Comparison of ENCODE assay signal across 1 cellular context in the genomic region with DNA sequence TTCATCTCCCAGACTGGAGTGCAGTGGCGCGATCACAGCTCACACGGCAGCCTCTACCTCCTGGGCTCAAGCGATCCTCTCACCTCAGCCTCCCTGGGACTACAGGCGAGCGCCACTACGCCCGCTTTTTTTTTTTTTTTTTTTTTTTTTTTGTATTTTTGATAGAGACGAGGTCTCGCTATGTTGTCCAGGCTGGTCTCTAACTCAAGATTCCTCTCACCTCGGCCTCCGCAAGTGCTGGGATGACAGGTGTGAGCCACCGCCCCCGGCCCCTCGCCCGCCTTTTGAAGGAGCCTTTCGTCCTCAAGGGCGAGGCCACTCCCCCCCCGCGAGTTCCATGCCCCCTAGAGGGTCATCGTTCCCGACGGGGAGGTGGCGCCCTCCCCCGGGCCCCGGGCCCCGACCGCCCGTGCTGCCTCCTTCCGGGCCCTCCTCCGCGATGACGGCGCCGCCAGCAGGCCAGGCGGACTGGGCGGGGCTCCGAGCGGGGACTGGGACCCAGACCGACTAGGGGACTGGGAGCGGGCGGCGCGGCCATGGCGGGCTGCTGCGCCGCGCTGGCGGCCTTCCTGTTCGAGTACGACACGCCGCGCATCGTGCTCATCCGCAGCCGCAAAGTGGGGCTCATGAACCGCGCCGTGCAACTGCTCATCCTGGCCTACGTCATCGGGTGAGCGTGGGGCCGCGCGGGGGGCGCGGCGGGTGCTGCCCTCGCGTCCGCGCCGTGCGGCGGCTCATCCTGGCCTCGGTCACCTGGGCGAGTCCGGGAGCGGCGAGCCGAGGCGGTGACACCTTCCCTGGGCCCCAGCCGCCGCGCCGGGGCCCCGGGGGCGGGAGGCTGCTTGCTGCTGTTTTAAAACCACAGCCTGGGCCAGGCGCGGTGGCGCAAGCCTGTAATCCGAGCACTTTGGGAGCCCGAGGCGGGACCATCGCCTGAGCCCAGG.
TF ChIP-seq lines count a peak whose summit lies in the region.

TSS of gene P2RX4 (plus strand) at position 501 of the 944 bp plus-strand sequence. CDS start at position 537, 36 bp downstream.

TF ChIP-seq in HepG2, 621 proteins besides CTCF, POLR2A, EP300 and RAD21 (continued from another document and continues in another):
- 0 out of 2 replicates have a peak, but pooled peaks have one; percentile 28 for TF ChIP-seq ZNF142 (CRISPR knock-in tag; IDR thresholded peaks at IDR 0.05)
- peak; percentile 58; the same call in 1 of the 2 replicates for TF ChIP-seq ZNF580 (CRISPR knock-in tag; IDR thresholded peaks at IDR 0.05; ENCODE audit: borderline replicate concordance, low read depth)
- no peak for TF ChIP-seq DNMT3B (CRISPR knock-in tag; conservative IDR thresholded peaks at IDR 0.05)
- TF ChIP-seq ZNF773 (CRISPR knock-in tag; IDR thresholded peaks at IDR 0.05; ENCODE audit: borderline replicate concordance) = 0 out of 2 replicates have a peak, but pooled peaks have one; percentile 73
- no peak for TF ChIP-seq ZBTB4 (CRISPR knock-in tag; IDR thresholded peaks at IDR 0.05; ENCODE audit: borderline replicate concordance)
- peak; percentile 87; the same call in 1 of the 2 replicates for TF ChIP-seq ZNF446 (CRISPR knock-in tag; IDR thresholded peaks at IDR 0.05)
- 0 out of 2 replicates have a peak, but pooled peaks have one; percentile 32 for TF ChIP-seq GATAD1 (CRISPR knock-in tag; IDR thresholded peaks at IDR 0.05)
- TF ChIP-seq ZNF350 (CRISPR knock-in tag; IDR thresholded peaks at IDR 0.05; ENCODE audit: borderline replicate concordance, low read depth) = 0 out of 2 replicates have a peak, but pooled peaks have one; percentile 36
- peak; percentile 83; the same call in 1 of the 2 replicates for TF ChIP-seq ZNF441 (CRISPR knock-in tag; IDR thresholded peaks at IDR 0.05; ENCODE audit: borderline replicate concordance)
- TF ChIP-seq REST (IDR thresholded peaks at IDR 0.05; ENCODE audit: borderline replicate concordance in 1 of 2, low read depth in 1 of 2, low read length in 2 of 2) = no peak
- TF ChIP-seq NONO (IDR thresholded peaks at IDR 0.05) = no peak
- TF ChIP-seq NONO (CRISPR knock-in tag; conservative IDR thresholded peaks at IDR 0.05) = peak; percentile 65
- no peak for TF ChIP-seq TRIM24 (CRISPR knock-in tag; IDR thresholded peaks at IDR 0.05)
- no peak for TF ChIP-seq ZNF83 (CRISPR knock-in tag; IDR thresholded peaks at IDR 0.05; ENCODE audit: borderline replicate concordance)
- no peak for TF ChIP-seq ZKSCAN5 (CRISPR knock-in tag; IDR thresholded peaks at IDR 0.05)
- no peak; the same call in 1 of the 2 replicates for TF ChIP-seq ZIK1 (CRISPR knock-in tag; IDR thresholded peaks at IDR 0.05; ENCODE audit: borderline replicate concordance, low read depth)
- no peak; the same call in 1 of the 2 replicates for TF ChIP-seq KLF13 (CRISPR knock-in tag; IDR thresholded peaks at IDR 0.05)
- no peak for TF ChIP-seq TCF7 (IDR thresholded peaks at IDR 0.05; ENCODE audit: low read depth)
- TF ChIP-seq ZBED4 (CRISPR knock-in tag; IDR thresholded peaks at IDR 0.05; ENCODE audit: borderline replicate concordance) = peak; percentile 56; the same call in 1 of the 2 replicates
- TF ChIP-seq, protein P1, sequence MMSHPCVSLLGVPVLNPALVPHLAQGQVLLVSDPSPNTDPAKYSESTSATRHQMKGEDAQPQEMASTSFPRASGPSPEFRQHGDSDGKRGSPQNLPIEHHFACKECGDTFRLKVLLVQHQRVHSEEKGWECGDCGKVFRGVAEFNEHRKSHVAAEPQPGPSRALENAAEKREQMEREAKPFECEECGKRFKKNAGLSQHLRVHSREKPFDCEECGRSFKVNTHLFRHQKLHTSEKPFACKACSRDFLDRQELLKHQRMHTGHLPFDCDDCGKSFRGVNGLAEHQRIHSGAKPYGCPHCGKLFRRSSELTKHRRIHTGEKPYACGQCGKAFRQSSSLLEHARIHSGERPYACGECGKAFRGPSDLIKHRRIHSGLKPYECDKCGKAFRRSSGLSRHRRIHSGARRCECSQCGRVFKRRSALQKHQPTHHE (CRISPR knock-in tag; IDR thresholded peaks at IDR 0.05; ENCODE audit: borderline replicate concordance) = no peak
- no peak for TF ChIP-seq ZBTB10 (CRISPR knock-in tag; IDR thresholded peaks at IDR 0.05; ENCODE audit: borderline replicate concordance)
- TF ChIP-seq HOXA5 (CRISPR knock-in tag; IDR thresholded peaks at IDR 0.05) = no peak
